ENCODE assay signal across 24 cellular contexts in genomic region chr16:12486386-12486785, GRCh38.
DNase-seq lines count a peak whose midpoint lies in the region; ATAC-seq lines count a peak whose summit lies in the region.
"Had no signal": no experiment of that assay in that cellular context is flagged by ENCODE, and none has a peak within 500 bp of the region (broad histone marks: within the 10 kb centered on the region; RNA-seq: fewer than 3 reads in every experiment).

No MANE protein-coding gene starts in this region.

- H3K36me3 Mint-ChIP-seq in activated T-helper 17 cell treated with anti-CD3 and anti-CD28 coated beads, Interleukin-2, amount 50 U/mL, for 72 hours (ENCODE audit: low read depth): no peaks in the 10 kb centered on the region

- H3K9me3 Mint-ChIP-seq in activated T-helper 17 cell treated with anti-CD3 and anti-CD28 coated beads, Interleukin-2, amount 50 U/mL, for 72 hours: no peaks in the 10 kb centered on the region
- H3K9me3 Mint-ChIP-seq: CD14-positive monocyte had no signal

- peaks cover 5% of the 10 kb centered on the region for H3K4me1 Mint-ChIP-seq in activated T-helper 17 cell treated with anti-CD3 and anti-CD28 coated beads, Interleukin-2, amount 50 U/mL, for 72 hours
- H3K4me1 Mint-ChIP-seq: CD14-positive monocyte had no signal

- peak overlapping the region; percentile 52 for H3K27ac Mint-ChIP-seq in activated T-helper 17 cell treated with anti-CD3 and anti-CD28 coated beads, Interleukin-2, amount 50 U/mL, for 72 hours
- H3K27ac Mint-ChIP-seq: CD14-positive monocyte; CD4-positive, CD25-positive, alpha-beta regulatory T cell; CD8-positive, alpha-beta memory T cell had no signal

- H3K27me3 Mint-ChIP-seq in activated T-helper 17 cell treated with anti-CD3 and anti-CD28 coated beads, Interleukin-2, amount 50 U/mL, for 72 hours: no peaks in the 10 kb centered on the region
- H3K27me3 Mint-ChIP-seq: CD4-positive, alpha-beta memory T cell; CD4-positive, CD25-positive, alpha-beta regulatory T cell; CD8-positive, alpha-beta memory T cell had no signal

- H3K4me3 Mint-ChIP-seq in activated T-helper 17 cell treated with anti-CD3 and anti-CD28 coated beads, Interleukin-2, amount 50 U/mL, for 72 hours: no peak overlapping the region
- H3K4me3 Mint-ChIP-seq: CD14-positive monocyte; CD4-positive, alpha-beta memory T cell; CD4-positive, CD25-positive, alpha-beta regulatory T cell; CD8-positive, alpha-beta memory T cell had no signal

- DNase-seq in cardiac septum (ENCODE audit: low spot score) (peak; percentile 57), Right ventricle myocardium inferior (ENCODE audit: missing footprints) (no peak), left kidney (ENCODE audit: low read depth, low spot score) (peak; percentile 40), posterior vena cava (ENCODE audit: low spot score) (peak; percentile 19), NCI-H1436 treated with DMSO at 0.1 percent for 48 hours (lab: John Stamatoyannopoulos, UW) (no peak), putamen (ENCODE audit: low spot score) (no peak)
- DNase-seq: BE2C; C1 segment of cervical spinal cord; CD4-positive, alpha-beta memory T cell; CD4-positive, CD25-positive, alpha-beta regulatory T cell; CD8-positive, alpha-beta memory T cell; COR-L47; DMS 273 treated with DMSO at 0.1 percent for 48 hours; DMS153; DMS53; DMS79; DND-41; EL; GDM1 had no signal

- intact Hi-C loops in cardiac septum (cut with DNase I) (no loop called here), Right ventricle myocardium inferior (cut with DNase I) (no loop called here), posterior vena cava (cut with DNase I) (no loop called here)

- no peak for ATAC-seq in Right ventricle myocardium inferior
- ATAC-seq in activated T-helper 17 cell treated with anti-CD3 and anti-CD28 coated beads, Interleukin-2, amount 50 U/mL, for 72 hours (replicated peaks): no peak
- ATAC-seq in HG02642 (IDR thresholded peaks at IDR 0.05; ENCODE audit: poor library complexity, unreplicated experiment): no peak
- ATAC-seq: A549, GM12878 had no signal

Comparison
In these comparisons a context has a peak if more than half of its experiments do, and no peak if none do; other contexts are left out.
1. DNase-seq: peak in cardiac septum (single experiment), left kidney (single experiment) and posterior vena cava (single experiment); none in Right ventricle myocardium inferior (single experiment), NCI-H1436 treated with DMSO at 0.1 percent for 48 hours (single experiment) and putamen (single experiment).